1 cellular context compared by ENCODE assay signal in the genomic region with DNA sequence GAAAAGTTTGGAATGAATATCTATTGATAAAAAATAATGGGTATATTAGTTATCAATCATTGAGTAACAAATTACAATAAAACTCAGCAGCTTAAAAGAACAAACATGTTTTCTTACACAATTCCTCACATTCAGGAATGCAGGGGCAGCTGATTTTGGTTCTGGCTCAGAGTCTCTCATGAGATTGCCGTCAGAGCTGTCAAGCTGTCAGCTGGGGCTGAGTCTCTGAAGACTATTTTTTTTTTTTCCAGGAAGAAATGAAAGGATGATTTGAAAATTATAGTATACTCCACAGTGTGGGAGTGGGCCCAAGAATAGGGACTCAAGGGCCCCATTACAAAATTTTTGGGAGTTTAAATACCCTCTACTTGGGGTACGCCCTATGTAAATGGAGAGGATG.
TF ChIP-seq lines count a peak whose summit lies in the region.

No MANE protein-coding gene starts in this region.

TF ChIP-seq in neural cell, 6 proteins besides CTCF, POLR2A, EP300 and RAD21 (continued from another document):
- TF ChIP-seq POLR2AphosphoS5 (IDR thresholded peaks at IDR 0.05) (no peak), MXI1 (conservative IDR thresholded peaks at IDR 0.05; ENCODE audit: poor library complexity, severe bottlenecking) (no peak), SMC3 (conservative IDR thresholded peaks at IDR 0.05; ENCODE audit: poor library complexity) (no peak), TAF1 (IDR thresholded peaks at IDR 0.05; ENCODE audit: low read depth) (no peak)
